ENCODE assay signal across 9 cellular contexts in the genomic region with DNA sequence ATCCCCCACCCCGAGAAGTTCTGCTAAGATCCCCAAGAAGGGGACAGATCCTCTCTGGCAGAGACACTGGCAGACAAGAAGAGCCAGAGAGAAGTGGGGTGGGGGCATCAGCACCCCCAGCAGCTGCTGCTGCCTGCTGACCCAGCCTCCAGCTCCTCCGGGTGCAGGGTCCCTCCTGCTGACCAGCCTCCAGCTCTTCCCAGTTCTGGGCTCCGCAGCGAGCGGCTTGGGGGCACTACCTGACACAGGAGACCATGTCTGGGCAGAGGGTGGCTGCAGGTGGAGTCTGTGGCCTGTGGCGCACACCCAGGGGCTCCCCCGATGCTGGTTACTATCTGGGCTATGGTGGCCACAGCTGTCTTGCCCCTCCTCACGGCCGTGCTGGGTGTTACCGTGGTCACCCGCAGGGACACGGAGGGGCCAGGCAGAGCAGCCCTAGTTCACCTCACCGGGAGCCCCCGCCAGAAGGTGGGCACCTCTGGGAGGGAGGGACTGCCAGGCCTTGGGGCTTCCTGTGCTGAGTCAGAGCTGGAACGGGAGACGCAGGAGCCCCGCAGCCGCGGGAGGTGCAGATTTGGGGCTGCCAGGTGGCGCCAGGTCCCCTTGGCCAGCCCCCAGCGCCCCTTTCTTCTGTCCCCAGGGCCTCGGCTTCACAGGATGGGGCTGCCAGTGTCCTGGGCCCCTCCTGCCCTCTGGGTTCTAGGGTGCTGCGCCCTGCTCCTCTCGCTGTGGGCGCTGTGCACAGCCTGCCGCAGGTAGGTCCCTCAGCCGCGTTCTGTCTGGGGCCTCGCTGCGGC. TPM values are rescaled to one million over a fixed set of nuclear protein-coding genes. Genes with fewer than 3 reads are reported as not detected.
DNase-seq lines count a peak whose midpoint lies in the region; ATAC-seq lines count a peak whose summit lies in the region.
"Had no signal": no experiment of that assay in that cellular context is flagged by ENCODE, and none has a peak within 500 bp of the region (broad histone marks: within the 10 kb centered on the region; RNA-seq: fewer than 3 reads in every experiment).

No MANE protein-coding gene starts in this region.

- no peak overlapping the region for H2BK120ac ChIP-seq in mesendoderm (ENCODE audit: low read depth, low read length)

- no peak overlapping the region for H4K8ac ChIP-seq in mesendoderm (ENCODE audit: low read depth, low read length)

- H3K79me1 ChIP-seq in mesendoderm (ENCODE audit: low read length) = peaks cover 4% of the 10 kb centered on the region

- no peak overlapping the region for H3K4ac ChIP-seq in mesendoderm (ENCODE audit: low read depth, low read length)

- peaks cover 2% of the 10 kb centered on the region for H3K79me2 ChIP-seq in mesendoderm (ENCODE audit: control insufficient read depth, insufficient read depth, low read length)

- H4K5ac ChIP-seq in mesendoderm (ENCODE audit: low read length) = no peak overlapping the region

- H3K4me3 Mint-ChIP-seq in CD4-positive, CD25-positive, alpha-beta regulatory T cell = peak overlapping the region; percentile 88 to 94 (median 93)
- H3K4me3 Mint-ChIP-seq in activated T-helper 17 cell treated with anti-CD3 and anti-CD28 coated beads, Interleukin-2, amount 50 U/mL, for 72 hours = peak overlapping the region; percentile 66

- no peak overlapping the region for H2AK5ac ChIP-seq in mesendoderm (ENCODE audit: low read length)

- peak overlapping the region; percentile 22 for H3K9ac ChIP-seq in mesendoderm (ENCODE audit: low read length)

- peaks cover 52% of the 10 kb centered on the region for H3K4me1 ChIP-seq in CD4-positive, CD25-positive, alpha-beta regulatory T cell (ENCODE audit: control insufficient read depth, insufficient read depth, low read length, poor library complexity, severe bottlenecking)
- no peaks in the 10 kb centered on the region for H3K4me1 ChIP-seq in mesendoderm (ENCODE audit: control insufficient read depth, low read depth, low read length)

- peak; percentile 28 to 33 for ATAC-seq in CD4-positive, CD25-positive, alpha-beta regulatory T cell (ENCODE audit: low read depth in 2 of 2)
- ATAC-seq in activated T-helper 17 cell treated with anti-CD3 and anti-CD28 coated beads, Interleukin-2, amount 50 U/mL, for 72 hours (replicated peaks) = peak; percentile 20
- no peak for ATAC-seq in GM19455 (IDR thresholded peaks at IDR 0.05; ENCODE audit: unreplicated experiment)

- WGBS in mesendoderm (ENCODE audit: extremely low coverage, insufficient coverage, low lambda C conversion rate) = no CpG with 5 or more reads among the region's 30 CpGs

- H3K27me3 ChIP-seq in CD4-positive, CD25-positive, alpha-beta regulatory T cell (ENCODE audit: control insufficient read depth, insufficient read depth, low read length) = no peaks in the 10 kb centered on the region
- no peaks in the 10 kb centered on the region for H3K27me3 ChIP-seq in mesendoderm (ENCODE audit: insufficient read depth, low read length, poor library complexity)

- H3K36me3 Mint-ChIP-seq in CD4-positive, CD25-positive, alpha-beta regulatory T cell = peaks cover 18% of the 10 kb centered on the region
- H3K36me3 Mint-ChIP-seq in activated T-helper 17 cell treated with anti-CD3 and anti-CD28 coated beads, Interleukin-2, amount 50 U/mL, for 72 hours (ENCODE audit: low read depth) = peaks cover 13% of the 10 kb centered on the region

- no peaks in the 10 kb centered on the region for H3K9me3 Mint-ChIP-seq in CD4-positive, CD25-positive, alpha-beta regulatory T cell
- H3K9me3 Mint-ChIP-seq in activated T-helper 17 cell treated with anti-CD3 and anti-CD28 coated beads, Interleukin-2, amount 50 U/mL, for 72 hours = no peaks in the 10 kb centered on the region

- H2BK15ac ChIP-seq in mesendoderm (replicated peaks; ENCODE audit: low read depth) = no peak overlapping the region

- no peak overlapping the region for H3K23ac ChIP-seq in mesendoderm (ENCODE audit: low read length)

- H3K4me3 ChIP-seq in CD4-positive, CD25-positive, alpha-beta regulatory T cell (ENCODE audit: low read depth, low read length) = peak overlapping the region; percentile 84
- H3K4me3 ChIP-seq in Jurkat, Clone E6-1 (ENCODE audit: low read length) = peak overlapping the region; percentile 93
- no peak overlapping the region for H3K4me3 ChIP-seq in mesendoderm (ENCODE audit: low read length)

- H3K4me2 ChIP-seq in mesendoderm (ENCODE audit: low read length) = no peak overlapping the region

- H3K36me3 ChIP-seq in CD4-positive, CD25-positive, alpha-beta regulatory T cell (ENCODE audit: control insufficient read depth, insufficient read depth, low read length) = peaks cover 14% of the 10 kb centered on the region
- peaks cover 3% of the 10 kb centered on the region for H3K36me3 ChIP-seq in mesendoderm (ENCODE audit: control insufficient read depth, insufficient read depth, low read length)

- H3K9me3 ChIP-seq in CD4-positive, CD25-positive, alpha-beta regulatory T cell (ENCODE audit: control insufficient read depth in 2 of 2, low read length in 2 of 2) = no peaks in the 10 kb centered on the region

- H3K27ac ChIP-seq in CD4-positive, CD25-positive, alpha-beta regulatory T cell (ENCODE audit: insufficient read depth, low read length, poor library complexity, severe bottlenecking) = peak overlapping the region; percentile 82
- H3K27ac ChIP-seq in mesendoderm (ENCODE audit: low read depth, low read length) = no peak overlapping the region

- peak overlapping the region; percentile 67 for H3K56ac ChIP-seq in mesendoderm (ENCODE audit: low read length)

- peak overlapping the region; percentile 89 to 95 (median 92) for H3K27ac Mint-ChIP-seq in CD4-positive, CD25-positive, alpha-beta regulatory T cell
- H3K27ac Mint-ChIP-seq in activated T-helper 17 cell treated with anti-CD3 and anti-CD28 coated beads, Interleukin-2, amount 50 U/mL, for 72 hours = peak overlapping the region; percentile 49

- DNase-seq in CD4-positive, CD25-positive, alpha-beta regulatory T cell = peak; percentile 59 to 81 (median 71)
- DNase-seq in Jurkat, Clone E6-1 (ENCODE audit: low read depth, low spot score) = no peak
- DNase-seq in mesendoderm = no peak
- DNase-seq in NCI-H446 (lab: John Stamatoyannopoulos, UW) = no peak
- DNase-seq in DMS153 treated with DMSO at 0.1 percent for 48 hours (lab: John Stamatoyannopoulos, UW; ENCODE audit: unreplicated experiment) = no peak
- DNase-seq in UCSD-AML1 (lab: John Stamatoyannopoulos, UW; ENCODE audit: unreplicated experiment) = no peak

- no peak overlapping the region for H2BK5ac ChIP-seq in mesendoderm (ENCODE audit: low read length)

- peaks cover 0 to 23% (median 11%) of the 10 kb centered on the region in 4 donors for H3K4me1 Mint-ChIP-seq in CD4-positive, CD25-positive, alpha-beta regulatory T cell
- H3K4me1 Mint-ChIP-seq in activated T-helper 17 cell treated with anti-CD3 and anti-CD28 coated beads, Interleukin-2, amount 50 U/mL, for 72 hours = peaks cover 13% of the 10 kb centered on the region

- H3K18ac ChIP-seq in mesendoderm (ENCODE audit: low read length) = no peak overlapping the region

- H3K27me3 Mint-ChIP-seq in CD4-positive, CD25-positive, alpha-beta regulatory T cell = no peaks in the 10 kb centered on the region
- H3K27me3 Mint-ChIP-seq in activated T-helper 17 cell treated with anti-CD3 and anti-CD28 coated beads, Interleukin-2, amount 50 U/mL, for 72 hours = no peaks in the 10 kb centered on the region

RNA-seq across cellular contexts. Expression of gene LIME1, which starts 0.6 kb away (rescaled TPM):
- 237 TPM for total RNA-seq in CD4-positive, CD25-positive, alpha-beta regulatory T cell
- polyA plus RNA-seq in CD4-positive, CD25-positive, alpha-beta regulatory T cell = 100 to 1,000 TPM; 338 to 547 (median 430) TPM
- polyA plus RNA-seq in Jurkat, Clone E6-1 (2012; ENCODE audit: insufficient read depth, insufficient read length) = 92.5 TPM
- total RNA-seq in activated T-helper 17 cell treated with anti-CD3 and anti-CD28 coated beads, Interleukin-2, amount 50 U/mL, for 72 hours = 10 to 100 TPM in 1 of 2 donors, 1 to 10 TPM in 1; 9.8 to 24.8 TPM
- polyA plus RNA-seq in mesendoderm (2013, experiment 1 of 2) = 1.0 TPM
- 1.1 TPM for polyA plus RNA-seq in mesendoderm (2013, experiment 2 of 2)

RNA-seq across cellular contexts. Expression of gene SLC2A4RG, which starts 2.5 kb away (rescaled TPM):
- total RNA-seq in CD4-positive, CD25-positive, alpha-beta regulatory T cell = 110 TPM
- 1 to 10 TPM; 2.9 to 7.7 (median 4.5) TPM for polyA plus RNA-seq in CD4-positive, CD25-positive, alpha-beta regulatory T cell
- 74.8 TPM for polyA plus RNA-seq in Jurkat, Clone E6-1 (2012; ENCODE audit: insufficient read depth, insufficient read length)
- 10 to 100 TPM; 30.5 to 35.1 TPM for total RNA-seq in activated T-helper 17 cell treated with anti-CD3 and anti-CD28 coated beads, Interleukin-2, amount 50 U/mL, for 72 hours
- 23.0 TPM for polyA plus RNA-seq in mesendoderm (2013, experiment 1 of 2)
- 23.0 TPM for polyA plus RNA-seq in mesendoderm (2013, experiment 2 of 2)

RNA-seq across cellular contexts. Expression of gene ZGPAT, which starts 29.3 kb away (rescaled TPM):
- total RNA-seq in CD4-positive, CD25-positive, alpha-beta regulatory T cell = 51.5 TPM
- 10 to 100 TPM; 34.0 to 43.2 (median 40.3) TPM for polyA plus RNA-seq in CD4-positive, CD25-positive, alpha-beta regulatory T cell
- 33.0 TPM for polyA plus RNA-seq in Jurkat, Clone E6-1 (2012; ENCODE audit: insufficient read depth, insufficient read length)
- 10 to 100 TPM; 18.3 to 24.7 TPM for total RNA-seq in activated T-helper 17 cell treated with anti-CD3 and anti-CD28 coated beads, Interleukin-2, amount 50 U/mL, for 72 hours
- 12.3 TPM for polyA plus RNA-seq in mesendoderm (2013, experiment 1 of 2)
- polyA plus RNA-seq in mesendoderm (2013, experiment 2 of 2) = 12.2 TPM

RNA-seq across cellular contexts. Expression of gene ARFRP1, which starts 29.3 kb away (rescaled TPM):
- total RNA-seq in CD4-positive, CD25-positive, alpha-beta regulatory T cell = 51.6 TPM
- polyA plus RNA-seq in CD4-positive, CD25-positive, alpha-beta regulatory T cell = 10 to 100 TPM; 56.6 to 65.7 (median 63.1) TPM
- polyA plus RNA-seq in Jurkat, Clone E6-1 (2012; ENCODE audit: insufficient read depth, insufficient read length) = 41.0 TPM
- 10 to 100 TPM; 43.8 to 55.8 TPM for total RNA-seq in activated T-helper 17 cell treated with anti-CD3 and anti-CD28 coated beads, Interleukin-2, amount 50 U/mL, for 72 hours
- 6.7 TPM for polyA plus RNA-seq in mesendoderm (2013, experiment 1 of 2)
- polyA plus RNA-seq in mesendoderm (2013, experiment 2 of 2) = 7.2 TPM

RNA-seq across cellular contexts. Expression of gene TNFRSF6B, which starts 40.6 kb away (rescaled TPM):
- not detected for total RNA-seq in CD4-positive, CD25-positive, alpha-beta regulatory T cell
- not detected for polyA plus RNA-seq in CD4-positive, CD25-positive, alpha-beta regulatory T cell
- polyA plus RNA-seq in Jurkat, Clone E6-1 (2012; ENCODE audit: insufficient read depth, insufficient read length) = 4.7 TPM
- total RNA-seq in activated T-helper 17 cell treated with anti-CD3 and anti-CD28 coated beads, Interleukin-2, amount 50 U/mL, for 72 hours = not detected
- polyA plus RNA-seq in mesendoderm (2013, experiment 1 of 2) = 0.69 TPM
- polyA plus RNA-seq in mesendoderm (2013, experiment 2 of 2) = 0.43 TPM
- total RNA-seq: T-helper 1 cell treated with Interleukin-12 subunit alpha and Interleukin-12 subunit beta and Interleukin-4 antibody, amounts not matched to agents 30 ng/mL and 1 ng/mL, for 36 hours had no signal

Comparison
In these comparisons a context has a peak if more than half of its experiments do, and no peak if none do; other contexts are left out.
1. DNase-seq: peak in CD4-positive, CD25-positive, alpha-beta regulatory T cell (3 of 3); none in Jurkat, Clone E6-1 (single experiment), mesendoderm (single experiment), NCI-H446 (0 of 2), DMS153 treated with DMSO at 0.1 percent for 48 hours (single experiment) and UCSD-AML1 (single experiment).